ENCODE assay signal across 27 cellular contexts in genomic region chr11:66985508-66986177, GRCh38. TPM values are rescaled to one million over a fixed set of nuclear protein-coding genes. Genes with fewer than 3 reads are reported as not detected.
A peak's percentile ranks its signal among the peaks of the same experiment; 100 is the strongest.
DNase-seq lines count a peak whose midpoint lies in the region; ATAC-seq and TF ChIP-seq lines count a peak whose summit lies in the region.
"Had no signal": no experiment of that assay in that cellular context is flagged by ENCODE, and none has a peak within 500 bp of the region (broad histone marks: within the 10 kb centered on the region; RNA-seq: fewer than 3 reads in every experiment).

No MANE protein-coding gene starts in this region.

- intact Hi-C loops in left ventricle myocardium inferior (cut with micrococcal nuclease) = no loop called here
- intact Hi-C loops in psoas muscle (cut with DNase I) = no loop called here

- CTCF ChIA-PET in WTC11 (lab: Charles Lee) = interaction anchor here (1.1 to 4.0 kb wide), 2 partner anchors 10 to 36 kb away, joined by 4 to 16 read pairs; no protein-coding TSS in a partner anchor

- peaks cover 9% of the 10 kb centered on the region for H3K9me3 Mint-ChIP-seq in WTC11
- H3K9me3 Mint-ChIP-seq: activated T-cell treated with anti-CD3 and anti-CD28 coated beads, Interleukin-2, amount 50 U/mL, for 24 hours; type B pancreatic cell had no signal

- H3K36me3 ChIP-seq in left ventricle myocardium inferior = no peaks in the 10 kb centered on the region
- H3K36me3 ChIP-seq in psoas muscle (ENCODE audit: insufficient read depth in 1 of 2, low read depth in 1 of 2) = no peaks in the 10 kb centered on the region
- H3K36me3 ChIP-seq: sigmoid colon had no signal

- peak; percentile 57 for DNase-seq in NCI-H2029 (lab: John Stamatoyannopoulos, UW)
- no peak for DNase-seq in NCI-H2029 treated with DMSO at 0.1 percent for 48 hours (lab: John Stamatoyannopoulos, UW)
- peak; percentile 74 for DNase-seq in left ventricle myocardium inferior
- DNase-seq in psoas muscle = peak; percentile 43 to 84
- no peak for DNase-seq in WTC11 (ENCODE audit: low spot score)
- DNase-seq in AML-193 (lab: John Stamatoyannopoulos, UW) = no peak
- DNase-seq: activated naive CD4-positive, alpha-beta T cell; activated T-cell treated with anti-CD3 and anti-CD28 coated beads, Interleukin-2, amount 50 U/mL, for 24 hours; Calu3; central memory CD4-positive, alpha-beta T cell; GM23248; NCI-H1092; NCI-H2081 treated with DMSO at 0.1 percent for 48 hours; nucleus accumbens; sigmoid colon; stimulated activated CD4-positive, alpha-beta T cell treated with anti-CD3 and anti-CD28 coated beads, Interleukin-15, amount 100 ng/mL, for 24 hours; T-helper 2 cell had no signal

- H3K36me3 Mint-ChIP-seq in WTC11 = peaks cover 8% of the 10 kb centered on the region
- H3K36me3 Mint-ChIP-seq: type B pancreatic cell had no signal

- ATAC-seq in psoas muscle = peak; percentile 85 to 95 (median 90)
- no peak for ATAC-seq in GM18868 (IDR thresholded peaks at IDR 0.05; ENCODE audit: unreplicated experiment)
- no peak for ATAC-seq in WTC11

- H3K4me3 ChIP-seq in left ventricle myocardium inferior = no peak overlapping the region
- H3K4me3 ChIP-seq in psoas muscle = no peak overlapping the region
- H3K4me3 ChIP-seq: GM23248, hepatocyte, sigmoid colon, SK-N-MC had no signal

- 45 to 56% (median 51%) methylated on average over 8 of the region's 8 CpGs for WGBS in psoas muscle, 3 donors

- H3K4me1 ChIP-seq in left ventricle myocardium inferior = peaks cover 53% of the 10 kb centered on the region
- H3K4me1 ChIP-seq in psoas muscle = peaks cover 24% of the 10 kb centered on the region

- POLR2A ChIA-PET in WTC11 (lab: Charles Lee) = no interaction called here

- no peaks in the 10 kb centered on the region for H3K9me3 ChIP-seq in left ventricle myocardium inferior (replicated peaks)
- H3K9me3 ChIP-seq in psoas muscle = no peaks in the 10 kb centered on the region
- H3K9me3 ChIP-seq: sigmoid colon had no signal

- H3K27me3 Mint-ChIP-seq in WTC11 (ENCODE audit: low read depth) = no peaks in the 10 kb centered on the region; the same call in 1 of the 2 replicates
- H3K27me3 Mint-ChIP-seq: type B pancreatic cell had no signal

- no peaks in the 10 kb centered on the region for H3K27me3 ChIP-seq in left ventricle myocardium inferior (ENCODE audit: low read depth)
- H3K27me3 ChIP-seq in psoas muscle (ENCODE audit: insufficient read depth in 3 of 3, low read length in 2 of 3) = no peaks in the 10 kb centered on the region
- H3K27me3 ChIP-seq: hepatocyte, sigmoid colon had no signal

- H3K27ac Mint-ChIP-seq in WTC11 = no peak overlapping the region
- H3K27ac Mint-ChIP-seq: type B pancreatic cell had no signal

- H3K27ac ChIP-seq in VCaP = peak overlapping the region; percentile 71
- peak overlapping the region; percentile 49 for H3K27ac ChIP-seq in left ventricle myocardium inferior (replicated peaks)
- H3K27ac ChIP-seq in psoas muscle = no peak overlapping the region
- H3K27ac ChIP-seq: GM23248, hepatocyte, sigmoid colon, SK-N-MC had no signal

- no peak overlapping the region for H3K4me3 Mint-ChIP-seq in WTC11
- H3K4me3 Mint-ChIP-seq: activated T-cell treated with anti-CD3 and anti-CD28 coated beads, Interleukin-2, amount 50 U/mL, for 24 hours; type B pancreatic cell had no signal

- no peak for TF ChIP-seq CTCF in VCaP (conservative IDR thresholded peaks at IDR 0.05)
- no peak for TF ChIP-seq CTCF in left ventricle myocardium inferior (IDR thresholded peaks at IDR 0.05; ENCODE audit: borderline replicate concordance)
- TF ChIP-seq CTCF in psoas muscle (IDR thresholded peaks at IDR 0.05) = no peak
- TF ChIP-seq CTCF in WTC11 (IDR thresholded peaks at IDR 0.05) = no peak

- H3K4me1 Mint-ChIP-seq in WTC11 = peaks cover 27% of the 10 kb centered on the region

TF ChIP-seq in WTC11, 78 proteins besides CTCF, POLR2A, EP300 and RAD21:
- TF ChIP-seq NR3C1 (CRISPR knock-in tag; conservative IDR thresholded peaks at IDR 0.05; ENCODE audit: low read depth) (no peak), PREB (CRISPR knock-in tag; IDR thresholded peaks at IDR 0.05; ENCODE audit: borderline replicate concordance) (no peak), PRRX2 (CRISPR knock-in tag; IDR thresholded peaks at IDR 0.05) (no peak), IRF2 (CRISPR knock-in tag; IDR thresholded peaks at IDR 0.05; ENCODE audit: borderline replicate concordance, low read depth) (no peak), MXD4 (CRISPR knock-in tag; IDR thresholded peaks at IDR 0.05; ENCODE audit: borderline replicate concordance) (no peak), TCF7 (CRISPR knock-in tag; IDR thresholded peaks at IDR 0.05; ENCODE audit: low read depth) (no peak), E2F5 (CRISPR knock-in tag; IDR thresholded peaks at IDR 0.05) (no peak), ZNF423 (CRISPR knock-in tag; IDR thresholded peaks at IDR 0.05) (no peak), ATF6 (CRISPR knock-in tag; IDR thresholded peaks at IDR 0.05) (no peak), ZMAT4 (CRISPR knock-in tag; IDR thresholded peaks at IDR 0.05) (no peak), PRDM15 (CRISPR knock-in tag; IDR thresholded peaks at IDR 0.05) (no peak)

RNA-seq across cellular contexts. Expression of gene C11orf86, which starts 10.5 kb away (rescaled TPM):
- total RNA-seq in left ventricle myocardium inferior (not detected), psoas muscle (not detected), WTC11 (2021) (0.44 to 0.87 TPM (median 0.68 TPM) in 3 replicates)
- polyA plus RNA-seq in psoas muscle = under 1 TPM in 2 of 3 donors, not detected in 1; 0.04 to 0.10 TPM
- total RNA-seq: A172, Calu3, GM23248, LHCN-M2, lung microvascular endothelial cell, myocyte, NCI-H460, sigmoid colon had no signal
- polyA plus RNA-seq: GM23248 had no signal

RNA-seq across cellular contexts. Expression of gene PC, which starts 27.5 kb away (rescaled TPM):
- total RNA-seq in left ventricle myocardium inferior = 10.3 TPM
- 10 to 100 TPM; 16.7 to 33.0 (median 25.3) TPM for total RNA-seq in psoas muscle
- polyA plus RNA-seq in psoas muscle = 10 to 100 TPM; 11.1 to 48.8 (median 18.3) TPM
- 22.1 to 27.2 TPM (median 25.6 TPM) in 3 replicates for total RNA-seq in WTC11 (2021)

RNA-seq across cellular contexts. Expression of gene SYT12, which starts 37.3 kb away (rescaled TPM):
- total RNA-seq in left ventricle myocardium inferior (0.05 TPM), psoas muscle (under 1 TPM in 3 of 4 donors, not detected in 1; 0.20 to 0.61 (median 0.48) TPM), WTC11 (2021) (4.6 to 7.3 TPM (median 7.1 TPM) in 3 replicates)
- polyA plus RNA-seq in psoas muscle = under 1 TPM; 0.17 to 0.38 (median 0.18) TPM
- total RNA-seq: A172, LHCN-M2, myocyte, sigmoid colon had no signal

Comparison
In these comparisons a context has a peak if more than half of its experiments do, and no peak if none do; other contexts are left out.
1. DNase-seq: peak in NCI-H2029 (single experiment), left ventricle myocardium inferior (single experiment) and psoas muscle (2 of 2); none in NCI-H2029 treated with DMSO at 0.1 percent for 48 hours (single experiment), WTC11 (single experiment) and AML-193 (0 of 2).
2. ATAC-seq: peak in psoas muscle (4 of 4); none in GM18868 (single experiment) and WTC11 (single experiment).